ENCODE assay signal across 1 cellular context in the genomic region with DNA sequence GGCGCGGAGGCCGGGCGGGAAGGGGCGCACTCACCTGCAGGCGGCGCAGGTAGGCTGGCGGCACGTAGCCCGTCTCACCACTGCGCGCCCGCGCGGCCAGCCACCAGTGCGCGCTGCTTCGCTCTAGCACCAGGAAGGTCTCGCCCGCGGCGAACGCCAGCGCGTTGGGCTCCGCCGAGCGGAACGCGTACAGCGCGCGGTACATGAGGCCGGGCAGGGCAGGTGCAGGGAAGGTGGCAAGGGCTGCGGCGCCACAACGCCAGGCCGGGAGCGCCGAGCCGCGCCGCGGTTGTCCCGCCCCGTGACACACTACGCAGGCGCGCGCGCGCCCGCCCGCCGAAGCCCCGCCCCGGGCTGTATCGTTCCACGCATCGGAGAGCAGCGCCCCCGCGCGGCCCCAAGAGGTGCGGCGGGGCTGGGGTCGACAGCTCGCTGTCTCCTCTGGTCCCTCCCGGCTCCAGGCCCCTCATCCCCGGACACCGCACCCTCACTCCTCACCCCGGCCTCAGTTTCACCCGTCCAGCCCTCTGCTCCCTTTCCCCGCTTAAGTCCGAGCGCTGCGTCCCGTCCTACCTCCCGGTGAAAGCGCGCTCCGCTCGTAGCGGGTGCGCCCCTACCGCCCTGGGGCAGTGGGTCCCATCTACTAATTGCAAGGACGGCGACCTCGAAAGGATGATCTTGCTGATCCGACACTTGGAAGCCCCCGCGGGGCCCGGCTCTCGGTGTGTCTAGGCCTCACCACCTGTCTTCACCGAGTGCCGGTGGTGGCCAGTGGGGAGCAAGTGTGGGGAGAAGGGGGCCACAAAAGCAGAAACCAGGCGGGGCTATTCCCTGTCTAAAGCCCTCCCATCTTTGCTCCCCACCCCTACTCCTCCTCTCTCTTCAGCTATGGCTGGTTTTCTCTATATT.
TF ChIP-seq lines count a peak whose summit lies in the region.

Gene NCKIPSD, minus strand, starts transcription at position 313 of the 909 bp plus-strand sequence. Its CDS starts 108 bp downstream, at position 205.

TF ChIP-seq in HepG2, 621 proteins besides CTCF, POLR2A, EP300 and RAD21 (continued from another document and continues in another):
- TF ChIP-seq, protein P1, sequence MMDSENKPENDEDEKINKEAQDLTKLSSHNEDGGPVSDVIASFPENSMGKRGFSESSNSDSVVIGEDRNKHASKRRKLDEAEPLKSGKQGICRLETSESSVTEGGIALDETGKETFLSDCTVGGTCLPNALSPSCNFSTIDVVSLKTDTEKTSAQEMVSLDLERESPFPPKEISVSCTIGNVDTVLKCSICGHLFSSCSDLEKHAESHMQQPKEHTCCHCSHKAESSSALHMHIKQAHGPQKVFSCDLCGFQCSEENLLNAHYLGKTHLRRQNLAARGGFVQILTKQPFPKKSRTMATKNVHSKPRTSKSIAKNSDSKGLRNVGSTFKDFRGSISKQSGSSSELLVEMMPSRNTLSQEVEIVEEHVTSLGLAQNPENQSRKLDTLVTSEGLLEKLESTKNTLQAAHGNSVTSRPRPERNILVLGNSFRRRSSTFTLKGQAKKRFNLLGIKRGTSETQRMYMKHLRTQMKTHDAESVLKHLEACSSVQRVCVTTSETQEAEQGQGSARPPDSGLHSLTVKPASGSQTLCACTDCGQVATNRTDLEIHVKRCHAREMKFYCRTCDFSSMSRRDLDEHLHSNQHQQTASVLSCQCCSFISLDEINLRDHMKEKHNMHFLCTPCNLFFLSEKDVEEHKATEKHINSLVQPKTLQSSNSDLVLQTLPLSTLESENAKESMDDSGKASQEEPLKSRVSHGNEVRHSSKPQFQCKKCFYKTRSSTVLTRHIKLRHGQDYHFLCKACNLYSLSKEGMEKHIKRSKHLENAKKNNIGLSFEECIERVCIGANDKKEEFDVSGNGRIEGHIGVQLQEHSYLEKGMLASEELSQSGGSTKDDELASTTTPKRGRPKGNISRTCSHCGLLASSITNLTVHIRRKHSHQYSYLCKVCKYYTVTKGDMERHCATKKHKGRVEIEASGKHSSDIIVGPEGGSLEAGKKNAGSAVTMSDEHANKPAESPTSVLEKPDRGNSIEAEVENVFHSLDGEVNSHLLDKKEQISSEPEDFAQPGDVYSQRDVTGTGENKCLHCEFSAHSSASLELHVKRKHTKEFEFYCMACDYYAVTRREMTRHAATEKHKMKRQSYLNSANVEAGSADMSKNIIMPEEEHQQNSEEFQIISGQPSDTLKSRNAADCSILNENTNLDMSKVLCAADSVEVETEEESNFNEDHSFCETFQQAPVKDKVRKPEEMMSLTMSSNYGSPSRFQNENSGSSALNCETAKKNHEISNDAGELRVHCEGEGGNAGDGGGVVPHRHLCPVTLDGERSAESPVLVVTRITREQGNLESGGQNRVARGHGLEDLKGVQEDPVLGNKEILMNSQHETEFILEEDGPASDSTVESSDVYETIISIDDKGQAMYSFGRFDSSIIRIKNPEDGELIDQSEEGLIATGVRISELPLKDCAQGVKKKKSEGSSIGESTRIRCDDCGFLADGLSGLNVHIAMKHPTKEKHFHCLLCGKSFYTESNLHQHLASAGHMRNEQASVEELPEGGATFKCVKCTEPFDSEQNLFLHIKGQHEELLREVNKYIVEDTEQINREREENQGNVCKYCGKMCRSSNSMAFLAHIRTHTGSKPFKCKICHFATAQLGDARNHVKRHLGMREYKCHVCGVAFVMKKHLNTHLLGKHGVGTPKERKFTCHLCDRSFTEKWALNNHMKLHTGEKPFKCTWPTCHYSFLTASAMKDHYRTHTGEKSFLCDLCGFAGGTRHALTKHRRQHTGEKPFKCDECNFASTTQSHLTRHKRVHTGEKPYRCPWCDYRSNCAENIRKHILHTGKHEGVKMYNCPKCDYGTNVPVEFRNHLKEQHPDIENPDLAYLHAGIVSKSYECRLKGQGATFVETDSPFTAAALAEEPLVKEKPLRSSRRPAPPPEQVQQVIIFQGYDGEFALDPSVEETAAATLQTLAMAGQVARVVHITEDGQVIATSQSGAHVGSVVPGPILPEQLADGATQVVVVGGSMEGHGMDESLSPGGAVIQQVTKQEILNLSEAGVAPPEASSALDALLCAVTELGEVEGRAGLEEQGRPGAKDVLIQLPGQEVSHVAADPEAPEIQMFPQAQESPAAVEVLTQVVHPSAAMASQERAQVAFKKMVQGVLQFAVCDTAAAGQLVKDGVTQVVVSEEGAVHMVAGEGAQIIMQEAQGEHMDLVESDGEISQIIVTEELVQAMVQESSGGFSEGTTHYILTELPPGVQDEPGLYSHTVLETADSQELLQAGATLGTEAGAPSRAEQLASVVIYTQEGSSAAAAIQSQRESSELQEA (CRISPR knock-in tag; IDR thresholded peaks at IDR 0.05; ENCODE audit: not compliant biosample characterization): peak; percentile 61
- TF ChIP-seq SKI (IDR thresholded peaks at IDR 0.05; ENCODE audit: partially characterized antibody) (no peak), ZNF501 (CRISPR knock-in tag; IDR thresholded peaks at IDR 0.05) (peak; percentile 83; the same call in 1 of the 2 replicates), ZNF672 (CRISPR knock-in tag; IDR thresholded peaks at IDR 0.05) (no peak), TBX2 (CRISPR knock-in tag; IDR thresholded peaks at IDR 0.05; ENCODE audit: borderline replicate concordance) (peak; percentile 78), AGO1 (IDR thresholded peaks at IDR 0.05; ENCODE audit: low read depth, low read length, poor library complexity, severe bottlenecking) (peak; percentile 74), MIER2 (CRISPR knock-in tag; IDR thresholded peaks at IDR 0.05) (peak; percentile 71), RBM22 (optimal IDR thresholded peaks at IDR 0.05; ENCODE audit: low read length) (no peak), U2AF1 (optimal IDR thresholded peaks at IDR 0.05; ENCODE audit: low read depth, low read length) (no peak), ELF3 (CRISPR knock-in tag; IDR thresholded peaks at IDR 0.05) (peak; percentile 73), ZNF614 (CRISPR knock-in tag; IDR thresholded peaks at IDR 0.05; ENCODE audit: borderline replicate concordance) (peak; percentile 30; the same call in 1 of the 2 replicates), ERF (CRISPR knock-in tag; IDR thresholded peaks at IDR 0.05) (peak; percentile 37), CC2D1A (CRISPR knock-in tag; IDR thresholded peaks at IDR 0.05) (no peak), TEAD3 (CRISPR knock-in tag; optimal IDR thresholded peaks at IDR 0.05; ENCODE audit: borderline replicate concordance) (peak; percentile 76), CHCHD3 (CRISPR knock-in tag; IDR thresholded peaks at IDR 0.05) (peak; percentile 85), MED13 (CRISPR knock-in tag; IDR thresholded peaks at IDR 0.05) (no peak), KDM2A (CRISPR knock-in tag; IDR thresholded peaks at IDR 0.05; ENCODE audit: borderline replicate concordance, low read depth) (peak; percentile 70; the same call in 1 of the 2 replicates), SNRNP70 (IDR thresholded peaks at IDR 0.05; ENCODE audit: low read depth, low read length) (no peak), ZC3H4 (CRISPR knock-in tag; IDR thresholded peaks at IDR 0.05; ENCODE audit: borderline replicate concordance) (no peak), HOXA5 (CRISPR knock-in tag; IDR thresholded peaks at IDR 0.05) (no peak), CBX5 (CRISPR knock-in tag; IDR thresholded peaks at IDR 0.05; ENCODE audit: borderline replicate concordance) (no peak), XBP1 (CRISPR knock-in tag; IDR thresholded peaks at IDR 0.05) (no peak), ZNF883 (CRISPR knock-in tag; IDR thresholded peaks at IDR 0.05; ENCODE audit: not compliant biosample characterization) (peak; percentile 94), ZNF251 (CRISPR knock-in tag; IDR thresholded peaks at IDR 0.05) (peak; percentile 52; the same call in 1 of the 2 replicates), ZSCAN30 (CRISPR knock-in tag; IDR thresholded peaks at IDR 0.05) (no peak), FOXA1 (IDR thresholded peaks at IDR 0.05) (no peak), FOXA1 (CRISPR knock-in tag; IDR thresholded peaks at IDR 0.05) (no peak), ZNF768 (CRISPR knock-in tag; IDR thresholded peaks at IDR 0.05) (peak; percentile 37; the same call in 1 of the 2 replicates), HMGA1 (CRISPR knock-in tag; conservative IDR thresholded peaks at IDR 0.05) (no peak), MIER3 (CRISPR knock-in tag; IDR thresholded peaks at IDR 0.05; ENCODE audit: borderline replicate concordance) (peak; percentile 52; the same call in 1 of the 2 replicates), PAX8 (CRISPR knock-in tag; IDR thresholded peaks at IDR 0.05; ENCODE audit: borderline replicate concordance) (peak; percentile 97; the same call in 1 of the 2 replicates), ZNF703 (CRISPR knock-in tag; IDR thresholded peaks at IDR 0.05; ENCODE audit: borderline replicate concordance) (no peak), KLF9 (CRISPR knock-in tag; IDR thresholded peaks at IDR 0.05; ENCODE audit: low read depth) (no peak), SP140L (CRISPR knock-in tag; IDR thresholded peaks at IDR 0.05; ENCODE audit: borderline replicate concordance) (no peak)
- TF ChIP-seq, protein P2, sequence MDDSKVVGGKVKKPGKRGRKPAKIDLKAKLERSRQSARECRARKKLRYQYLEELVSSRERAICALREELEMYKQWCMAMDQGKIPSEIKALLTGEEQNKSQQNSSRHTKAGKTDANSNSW (CRISPR knock-in tag; IDR thresholded peaks at IDR 0.05; ENCODE audit: borderline replicate concordance): peak; percentile 92; the same call in 1 of the 2 replicates
- TF ChIP-seq, protein P3, sequence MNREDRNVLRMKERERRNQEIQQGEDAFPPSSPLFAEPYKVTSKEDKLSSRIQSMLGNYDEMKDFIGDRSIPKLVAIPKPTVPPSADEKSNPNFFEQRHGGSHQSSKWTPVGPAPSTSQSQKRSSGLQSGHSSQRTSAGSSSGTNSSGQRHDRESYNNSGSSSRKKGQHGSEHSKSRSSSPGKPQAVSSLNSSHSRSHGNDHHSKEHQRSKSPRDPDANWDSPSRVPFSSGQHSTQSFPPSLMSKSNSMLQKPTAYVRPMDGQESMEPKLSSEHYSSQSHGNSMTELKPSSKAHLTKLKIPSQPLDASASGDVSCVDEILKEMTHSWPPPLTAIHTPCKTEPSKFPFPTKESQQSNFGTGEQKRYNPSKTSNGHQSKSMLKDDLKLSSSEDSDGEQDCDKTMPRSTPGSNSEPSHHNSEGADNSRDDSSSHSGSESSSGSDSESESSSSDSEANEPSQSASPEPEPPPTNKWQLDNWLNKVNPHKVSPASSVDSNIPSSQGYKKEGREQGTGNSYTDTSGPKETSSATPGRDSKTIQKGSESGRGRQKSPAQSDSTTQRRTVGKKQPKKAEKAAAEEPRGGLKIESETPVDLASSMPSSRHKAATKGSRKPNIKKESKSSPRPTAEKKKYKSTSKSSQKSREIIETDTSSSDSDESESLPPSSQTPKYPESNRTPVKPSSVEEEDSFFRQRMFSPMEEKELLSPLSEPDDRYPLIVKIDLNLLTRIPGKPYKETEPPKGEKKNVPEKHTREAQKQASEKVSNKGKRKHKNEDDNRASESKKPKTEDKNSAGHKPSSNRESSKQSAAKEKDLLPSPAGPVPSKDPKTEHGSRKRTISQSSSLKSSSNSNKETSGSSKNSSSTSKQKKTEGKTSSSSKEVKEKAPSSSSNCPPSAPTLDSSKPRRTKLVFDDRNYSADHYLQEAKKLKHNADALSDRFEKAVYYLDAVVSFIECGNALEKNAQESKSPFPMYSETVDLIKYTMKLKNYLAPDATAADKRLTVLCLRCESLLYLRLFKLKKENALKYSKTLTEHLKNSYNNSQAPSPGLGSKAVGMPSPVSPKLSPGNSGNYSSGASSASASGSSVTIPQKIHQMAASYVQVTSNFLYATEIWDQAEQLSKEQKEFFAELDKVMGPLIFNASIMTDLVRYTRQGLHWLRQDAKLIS (CRISPR knock-in tag; IDR thresholded peaks at IDR 0.05): 0 out of 2 replicates have a peak, but pooled peaks have one; percentile 78
- TF ChIP-seq, protein P4, sequence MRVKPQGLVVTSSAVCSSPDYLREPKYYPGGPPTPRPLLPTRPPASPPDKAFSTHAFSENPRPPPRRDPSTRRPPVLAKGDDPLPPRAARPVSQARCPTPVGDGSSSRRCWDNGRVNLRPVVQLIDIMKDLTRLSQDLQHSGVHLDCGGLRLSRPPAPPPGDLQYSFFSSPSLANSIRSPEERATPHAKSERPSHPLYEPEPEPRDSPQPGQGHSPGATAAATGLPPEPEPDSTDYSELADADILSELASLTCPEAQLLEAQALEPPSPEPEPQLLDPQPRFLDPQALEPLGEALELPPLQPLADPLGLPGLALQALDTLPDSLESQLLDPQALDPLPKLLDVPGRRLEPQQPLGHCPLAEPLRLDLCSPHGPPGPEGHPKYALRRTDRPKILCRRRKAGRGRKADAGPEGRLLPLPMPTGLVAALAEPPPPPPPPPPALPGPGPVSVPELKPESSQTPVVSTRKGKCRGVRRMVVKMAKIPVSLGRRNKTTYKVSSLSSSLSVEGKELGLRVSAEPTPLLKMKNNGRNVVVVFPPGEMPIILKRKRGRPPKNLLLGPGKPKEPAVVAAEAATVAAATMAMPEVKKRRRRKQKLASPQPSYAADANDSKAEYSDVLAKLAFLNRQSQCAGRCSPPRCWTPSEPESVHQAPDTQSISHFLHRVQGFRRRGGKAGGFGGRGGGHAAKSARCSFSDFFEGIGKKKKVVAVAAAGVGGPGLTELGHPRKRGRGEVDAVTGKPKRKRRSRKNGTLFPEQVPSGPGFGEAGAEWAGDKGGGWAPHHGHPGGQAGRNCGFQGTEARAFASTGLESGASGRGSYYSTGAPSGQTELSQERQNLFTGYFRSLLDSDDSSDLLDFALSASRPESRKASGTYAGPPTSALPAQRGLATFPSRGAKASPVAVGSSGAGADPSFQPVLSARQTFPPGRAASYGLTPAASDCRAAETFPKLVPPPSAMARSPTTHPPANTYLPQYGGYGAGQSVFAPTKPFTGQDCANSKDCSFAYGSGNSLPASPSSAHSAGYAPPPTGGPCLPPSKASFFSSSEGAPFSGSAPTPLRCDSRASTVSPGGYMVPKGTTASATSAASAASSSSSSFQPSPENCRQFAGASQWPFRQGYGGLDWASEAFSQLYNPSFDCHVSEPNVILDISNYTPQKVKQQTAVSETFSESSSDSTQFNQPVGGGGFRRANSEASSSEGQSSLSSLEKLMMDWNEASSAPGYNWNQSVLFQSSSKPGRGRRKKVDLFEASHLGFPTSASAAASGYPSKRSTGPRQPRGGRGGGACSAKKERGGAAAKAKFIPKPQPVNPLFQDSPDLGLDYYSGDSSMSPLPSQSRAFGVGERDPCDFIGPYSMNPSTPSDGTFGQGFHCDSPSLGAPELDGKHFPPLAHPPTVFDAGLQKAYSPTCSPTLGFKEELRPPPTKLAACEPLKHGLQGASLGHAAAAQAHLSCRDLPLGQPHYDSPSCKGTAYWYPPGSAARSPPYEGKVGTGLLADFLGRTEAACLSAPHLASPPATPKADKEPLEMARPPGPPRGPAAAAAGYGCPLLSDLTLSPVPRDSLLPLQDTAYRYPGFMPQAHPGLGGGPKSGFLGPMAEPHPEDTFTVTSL (CRISPR knock-in tag; IDR thresholded peaks at IDR 0.05; ENCODE audit: borderline replicate concordance): no peak
- TF ChIP-seq, protein P5, sequence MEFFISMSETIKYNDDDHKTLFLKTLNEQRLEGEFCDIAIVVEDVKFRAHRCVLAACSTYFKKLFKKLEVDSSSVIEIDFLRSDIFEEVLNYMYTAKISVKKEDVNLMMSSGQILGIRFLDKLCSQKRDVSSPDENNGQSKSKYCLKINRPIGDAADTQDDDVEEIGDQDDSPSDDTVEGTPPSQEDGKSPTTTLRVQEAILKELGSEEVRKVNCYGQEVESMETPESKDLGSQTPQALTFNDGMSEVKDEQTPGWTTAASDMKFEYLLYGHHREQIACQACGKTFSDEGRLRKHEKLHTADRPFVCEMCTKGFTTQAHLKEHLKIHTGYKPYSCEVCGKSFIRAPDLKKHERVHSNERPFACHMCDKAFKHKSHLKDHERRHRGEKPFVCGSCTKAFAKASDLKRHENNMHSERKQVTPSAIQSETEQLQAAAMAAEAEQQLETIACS (CRISPR knock-in tag; IDR thresholded peaks at IDR 0.05): peak; percentile 96
- TF ChIP-seq, protein P6, sequence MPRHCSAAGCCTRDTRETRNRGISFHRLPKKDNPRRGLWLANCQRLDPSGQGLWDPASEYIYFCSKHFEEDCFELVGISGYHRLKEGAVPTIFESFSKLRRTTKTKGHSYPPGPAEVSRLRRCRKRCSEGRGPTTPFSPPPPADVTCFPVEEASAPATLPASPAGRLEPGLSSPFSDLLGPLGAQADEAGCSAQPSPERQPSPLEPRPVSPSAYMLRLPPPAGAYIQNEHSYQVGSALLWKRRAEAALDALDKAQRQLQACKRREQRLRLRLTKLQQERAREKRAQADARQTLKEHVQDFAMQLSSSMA (CRISPR knock-in tag; IDR thresholded peaks at IDR 0.05): peak; percentile 75; the same call in 1 of the 2 replicates
